ENCODE assay signal across 8 cellular contexts in genomic region chr18:26549486-26550435, GRCh38. TPM values are rescaled to one million over a fixed set of nuclear protein-coding genes. Genes with fewer than 3 reads are reported as not detected.
DNase-seq lines count a peak whose midpoint lies in the region; ATAC-seq, FAIRE-seq and TF ChIP-seq lines count a peak whose summit lies in the region.

No MANE protein-coding gene starts in this region.

- H3K4me1 ChIP-seq in gastroesophageal sphincter = peaks cover 0 to 64% (median 28%) of the 10 kb centered on the region in 3 donors

- H3K9me3 Mint-ChIP-seq in activated T-helper 17 cell treated with anti-CD3 and anti-CD28 coated beads, Interleukin-2, amount 50 U/mL, for 72 hours = no peaks in the 10 kb centered on the region
- H3K9me3 Mint-ChIP-seq in neural crest cell = no peaks in the 10 kb centered on the region

- peak in 1 of 2 donors; percentile 20 for TF ChIP-seq POLR2A in gastroesophageal sphincter (IDR thresholded peaks at IDR 0.05)

- ATAC-seq in activated T-helper 17 cell treated with anti-CD3 and anti-CD28 coated beads, Interleukin-2, amount 50 U/mL, for 72 hours (replicated peaks) = no peak
- peak; percentile 34 for ATAC-seq in gastroesophageal sphincter

- H3K27ac Mint-ChIP-seq in activated T-helper 17 cell treated with anti-CD3 and anti-CD28 coated beads, Interleukin-2, amount 50 U/mL, for 72 hours = no peak overlapping the region
- no peak overlapping the region for H3K27ac Mint-ChIP-seq in neural crest cell (ENCODE audit: unreplicated experiment)

- TF ChIP-seq CTCF in gastroesophageal sphincter (IDR thresholded peaks at IDR 0.05) (no peak), neural crest cell (conservative IDR thresholded peaks at IDR 0.05) (no peak)

- WGBS in gastroesophageal sphincter (ENCODE audit: low coverage in 1 of 2), 2 donors = 0% methylated on average over 10 of the region's 69 CpGs; no CpG with 5 or more reads in 1 of the 2 donors

- peaks cover 26% of the 10 kb centered on the region for H3K27me3 Mint-ChIP-seq in activated T-helper 17 cell treated with anti-CD3 and anti-CD28 coated beads, Interleukin-2, amount 50 U/mL, for 72 hours
- peaks cover 66% of the 10 kb centered on the region for H3K27me3 Mint-ChIP-seq in neural crest cell (ENCODE audit: low read depth)

- peak overlapping the region; percentile 43 to 84 for H3K4me3 ChIP-seq in gastroesophageal sphincter

- DNase-seq in AG08396 (ENCODE audit: low spot score) (peak; percentile 77), GM18507 (ENCODE audit: extremely low spot score, insufficient read length, low read depth) (no peak), NCI-H2171 (lab: John Stamatoyannopoulos, UW) (peak; percentile 46), neural crest cell (ENCODE audit: low read depth, low spot score) (peak; percentile 36)
- DNase-seq in activated CD4-positive, CD25-positive, alpha-beta regulatory T cell treated with anti-CD3 and anti-CD28 coated beads, Interleukin-2, amount 50 U/mL, for 72 hours = no peak
- no peak for DNase-seq in effector CD4-positive, alpha-beta T cell

- H3K27me3 ChIP-seq in gastroesophageal sphincter = peaks cover 34% of the 10 kb centered on the region

- H3K36me3 Mint-ChIP-seq in activated T-helper 17 cell treated with anti-CD3 and anti-CD28 coated beads, Interleukin-2, amount 50 U/mL, for 72 hours (ENCODE audit: low read depth) = no peaks in the 10 kb centered on the region
- no peaks in the 10 kb centered on the region for H3K36me3 Mint-ChIP-seq in neural crest cell (ENCODE audit: low read depth)

- H3K4me3 Mint-ChIP-seq in activated T-helper 17 cell treated with anti-CD3 and anti-CD28 coated beads, Interleukin-2, amount 50 U/mL, for 72 hours = peak overlapping the region; percentile 74
- peak overlapping the region; percentile 92 for H3K4me3 Mint-ChIP-seq in neural crest cell

- no peaks in the 10 kb centered on the region for H3K4me1 Mint-ChIP-seq in activated T-helper 17 cell treated with anti-CD3 and anti-CD28 coated beads, Interleukin-2, amount 50 U/mL, for 72 hours
- peaks cover 56% of the 10 kb centered on the region for H3K4me1 Mint-ChIP-seq in neural crest cell

- peak; percentile 29 for FAIRE-seq in GM18507 (lab: Jason Lieb, UNC)

- H3K36me3 ChIP-seq in gastroesophageal sphincter = no peaks in the 10 kb centered on the region

- no peak for TF ChIP-seq EP300 in gastroesophageal sphincter (IDR thresholded peaks at IDR 0.05)

- H3K27ac ChIP-seq in gastroesophageal sphincter = peak overlapping the region in 3 of 4 donors; percentile 77 to 83 (median 78)

- no peaks in the 10 kb centered on the region for H3K9me3 ChIP-seq in gastroesophageal sphincter

RNA-seq across cellular contexts. Expression of gene KCTD1, which starts 1.4 kb away (rescaled TPM):
- total RNA-seq in activated T-helper 17 cell treated with anti-CD3 and anti-CD28 coated beads, Interleukin-2, amount 50 U/mL, for 72 hours = 1 to 10 TPM; 2.0 to 3.2 TPM
- total RNA-seq in gastroesophageal sphincter (10 to 100 TPM; 13.6 to 17.1 (median 16.6) TPM), neural crest cell (27.8 and 29.7 TPM in 2 replicates)

Comparison
In these comparisons a context has a peak if more than half of its experiments do, and no peak if none do; other contexts are left out.
1. DNase-seq: peak in AG08396 (single experiment), NCI-H2171 (single experiment) and neural crest cell (single experiment); none in GM18507 (single experiment), activated CD4-positive, CD25-positive, alpha-beta regulatory T cell treated with anti-CD3 and anti-CD28 coated beads, Interleukin-2, amount 50 U/mL, for 72 hours (single experiment) and effector CD4-positive, alpha-beta T cell (single experiment).